ENCODE assay signal across 9 cellular contexts in the genomic region with DNA sequence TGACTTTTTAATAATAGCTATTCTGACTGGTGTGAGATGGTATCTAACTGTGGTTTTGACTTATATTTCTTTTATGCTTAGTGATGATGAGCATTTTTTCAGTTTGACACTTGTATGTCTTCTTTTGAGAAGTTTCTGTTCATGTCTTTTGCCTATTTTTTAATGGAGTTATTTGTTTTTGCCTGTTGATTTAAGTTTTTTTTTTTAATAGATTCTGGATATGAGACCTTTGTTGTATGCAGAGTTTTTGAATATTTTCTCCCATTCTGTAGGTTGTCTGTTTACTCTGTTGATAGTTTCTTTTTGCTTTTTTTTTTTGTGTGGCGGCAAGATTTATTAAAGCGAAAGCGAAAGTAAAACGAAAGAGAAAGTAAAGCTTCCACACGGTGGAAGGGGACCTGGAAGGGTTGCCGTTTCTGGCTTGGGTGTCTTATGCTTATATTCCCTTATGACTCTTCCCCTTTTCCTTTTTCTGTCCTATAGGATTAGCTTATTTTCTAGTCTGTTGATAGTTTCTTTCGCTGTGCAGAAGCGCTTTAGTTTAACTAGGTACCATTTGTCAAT.
DNase-seq lines count a peak whose midpoint lies in the region; ATAC-seq and TF ChIP-seq lines count a peak whose summit lies in the region.
"Had no signal": no experiment of that assay in that cellular context is flagged by ENCODE, and none has a peak within 500 bp of the region (broad histone marks: within the 10 kb centered on the region; RNA-seq: fewer than 3 reads in every experiment).

No MANE protein-coding gene starts in this region.

- H3K9me3 Mint-ChIP-seq in activated naive CD8-positive, alpha-beta T cell (ENCODE audit: low read depth), result no peaks in the 10 kb centered on the region
- H3K9me3 Mint-ChIP-seq in memory B cell, result no peaks in the 10 kb centered on the region

- DNase-seq in BE2C, result no peak
- DNase-seq in HT1080 (ENCODE audit: low read depth), result peak; percentile 43
- peak in 1 of 2 donors; percentile 16 for DNase-seq in memory B cell (ENCODE audit: low spot score in 2 of 2)
- no peak for DNase-seq in GOT3 (lab: John Stamatoyannopoulos, UW)
- no peak for DNase-seq in T-helper 9 cell
- DNase-seq: nucleus accumbens had no signal

- no peaks in the 10 kb centered on the region for H3K27me3 Mint-ChIP-seq in activated naive CD8-positive, alpha-beta T cell
- no peaks in the 10 kb centered on the region for H3K27me3 Mint-ChIP-seq in memory B cell

- H3K36me3 Mint-ChIP-seq in activated naive CD8-positive, alpha-beta T cell, result no peaks in the 10 kb centered on the region
- H3K36me3 Mint-ChIP-seq in memory B cell, result peaks cover 3% of the 10 kb centered on the region

- no peaks in the 10 kb centered on the region for H3K27me3 ChIP-seq in BE2C

- peak overlapping the region; percentile 75 for H3K27ac Mint-ChIP-seq in activated naive CD8-positive, alpha-beta T cell
- H3K27ac Mint-ChIP-seq in memory B cell, result peak overlapping the region; percentile 94

- no peaks in the 10 kb centered on the region for H3K4me1 ChIP-seq in BE2C

- H3K9me3 ChIP-seq in BE2C, result no peaks in the 10 kb centered on the region

- no peak for TF ChIP-seq CTCF in BE2C (IDR thresholded peaks at IDR 0.05; ENCODE audit: low read depth, low read length)

- H3K4me3 Mint-ChIP-seq in activated naive CD8-positive, alpha-beta T cell, result peak overlapping the region; percentile 85
- H3K4me3 Mint-ChIP-seq in memory B cell, result peak overlapping the region; percentile 86

- no peaks in the 10 kb centered on the region for H3K36me3 ChIP-seq in BE2C

- H3K4me1 Mint-ChIP-seq in activated naive CD8-positive, alpha-beta T cell (ENCODE audit: low read depth), result peaks cover 18% of the 10 kb centered on the region
- H3K4me1 Mint-ChIP-seq in memory B cell, result peaks cover 8% of the 10 kb centered on the region

- ATAC-seq in memory B cell (ENCODE audit: low read depth) (peak; percentile 62), HG03175 (IDR thresholded peaks at IDR 0.05; ENCODE audit: unreplicated experiment) (no peak), HG03139 (IDR thresholded peaks at IDR 0.05; ENCODE audit: unreplicated experiment) (no peak)

- H3K4me3 ChIP-seq in BE2C (ENCODE audit: low read depth, low read length), result peak overlapping the region; percentile 41
